In genomic region chr15:67840747-67841634, GRCh38 we compare ENCODE assay signal across 9 cellular contexts. TPM values are rescaled to one million over a fixed set of nuclear protein-coding genes. Genes with fewer than 3 reads are reported as not detected.
DNase-seq lines count a peak whose midpoint lies in the region; ATAC-seq and TF ChIP-seq lines count a peak whose summit lies in the region.
"Had no signal": no experiment of that assay in that cellular context is flagged by ENCODE, and none has a peak within 500 bp of the region (broad histone marks: within the 10 kb centered on the region; RNA-seq: fewer than 3 reads in every experiment).

No MANE protein-coding gene starts in this region.

- peaks cover 41% of the 10 kb centered on the region for H3K4me1 ChIP-seq in HUES64 (ENCODE audit: insufficient read depth, low read length)

- H3K27ac ChIP-seq in HUES64 (ENCODE audit: low read depth, low read length) (no peak overlapping the region), WERI-Rb-1 (peak overlapping the region; percentile 92)

- H3K9ac ChIP-seq in HUES64 (ENCODE audit: low read depth, low read length) = peak overlapping the region; percentile 82

- H3K9me3 ChIP-seq in HUES64 (ENCODE audit: insufficient read depth, low read depth, low read length) = no peaks in the 10 kb centered on the region
- no peaks in the 10 kb centered on the region for H3K9me3 ChIP-seq in WERI-Rb-1 (ENCODE audit: severe bottlenecking)

- no peak for TF ChIP-seq CTCF in WERI-Rb-1 (IDR thresholded peaks at IDR 0.05; ENCODE audit: low read depth, low read length)
- TF ChIP-seq CTCF in foreskin fibroblast (IDR thresholded peaks at IDR 0.05; ENCODE audit: low read depth, low read length) = no peak

- ATAC-seq in GM18867 (IDR thresholded peaks at IDR 0.05; ENCODE audit: unreplicated experiment) (no peak), GM19455 (IDR thresholded peaks at IDR 0.05; ENCODE audit: unreplicated experiment) (no peak)

- H3K4me3 ChIP-seq in HUES64 (ENCODE audit: low read length) (peak overlapping the region; percentile 85), WERI-Rb-1 (ENCODE audit: low read depth, low read length) (peak overlapping the region; percentile 95), foreskin fibroblast (ENCODE audit: low read depth in 1 of 2, low read length in 2 of 2) (peak overlapping the region; percentile 89 to 93)

- WGBS in HUES64 = 24% methylated on average over 19 of the region's 20 CpGs

- H3K27me3 ChIP-seq in HUES64 (ENCODE audit: insufficient read depth, low read length) (peaks cover 42% of the 10 kb centered on the region), WERI-Rb-1 (ENCODE audit: insufficient read depth, low read depth, severe bottlenecking) (peaks cover 3% of the 10 kb centered on the region)

- H3K36me3 ChIP-seq in HUES64 (ENCODE audit: insufficient read depth, low read length) = no peaks in the 10 kb centered on the region
- no peaks in the 10 kb centered on the region for H3K36me3 ChIP-seq in WERI-Rb-1

- DNase-seq in DMS53 (lab: John Stamatoyannopoulos, UW) (peak; percentile 71), WERI-Rb-1 (peak; percentile 46), foreskin fibroblast (peak in 1 of 2 donors; percentile 69), occipital lobe (lab: John Stamatoyannopoulos, UW) (peak; percentile 21)
- DNase-seq in activated effector memory CD4-positive, alpha-beta T cell treated with Interleukin-2 at 50 U/mL for 16 hours = no peak

RNA-seq across cellular contexts. Expression of gene RNU6-1, which starts 1.1 kb away (rescaled TPM):
- polyA plus RNA-seq in HUES64 (2013, experiment 1 of 2) = under 0.01 TPM
- polyA plus RNA-seq in HUES64 (2013, experiment 2 of 2) = under 0.01 TPM
- total RNA-seq in occipital lobe = not detected
- total RNA-seq: activated CD8-positive, alpha-beta memory T cell treated with anti-CD3 and anti-CD28 coated beads for 36 hours had no signal

RNA-seq across cellular contexts. Expression of gene SKOR1, which starts 15.7 kb away (rescaled TPM):
- polyA plus RNA-seq in HUES64 (2013, experiment 1 of 2) = 0.05 TPM
- not detected for polyA plus RNA-seq in HUES64 (2013, experiment 2 of 2)
- 0.16 TPM for total RNA-seq in occipital lobe
